1 cellular context compared by ENCODE assay signal in the genomic region with DNA sequence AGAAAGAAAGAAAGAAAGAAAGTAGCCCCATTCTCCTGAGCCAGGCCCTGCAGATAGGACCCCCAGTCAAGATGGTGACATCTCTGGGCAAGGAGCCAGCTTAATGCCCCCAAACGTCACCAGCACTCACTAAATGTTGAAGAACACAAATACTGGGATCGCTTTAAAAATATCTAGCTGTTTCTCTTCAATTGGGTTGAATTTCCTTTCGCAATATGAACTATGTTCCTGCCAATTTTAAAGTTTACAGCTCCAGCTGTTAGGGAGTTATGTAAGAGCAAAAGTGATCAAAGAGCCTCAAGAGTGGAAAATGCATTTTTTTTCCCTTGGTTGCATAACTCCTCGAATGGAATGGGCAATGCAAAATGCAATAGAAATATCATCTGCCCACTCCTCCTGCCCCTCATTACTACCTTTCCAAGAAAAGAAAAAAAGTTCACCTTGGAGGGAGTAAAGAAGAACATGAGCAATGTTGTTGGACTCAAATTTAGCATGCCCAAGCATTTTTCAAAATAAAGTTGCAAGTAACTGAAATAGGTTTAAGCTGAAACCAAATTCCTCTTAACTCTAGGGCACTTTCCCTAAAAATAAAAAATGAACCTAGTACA.
TF ChIP-seq lines count a peak whose summit lies in the region.

No MANE protein-coding gene starts in this region.

TF ChIP-seq in HepG2, 621 proteins besides CTCF, POLR2A, EP300 and RAD21 (continued from another document and continues in another):
- TF ChIP-seq, protein P1, sequence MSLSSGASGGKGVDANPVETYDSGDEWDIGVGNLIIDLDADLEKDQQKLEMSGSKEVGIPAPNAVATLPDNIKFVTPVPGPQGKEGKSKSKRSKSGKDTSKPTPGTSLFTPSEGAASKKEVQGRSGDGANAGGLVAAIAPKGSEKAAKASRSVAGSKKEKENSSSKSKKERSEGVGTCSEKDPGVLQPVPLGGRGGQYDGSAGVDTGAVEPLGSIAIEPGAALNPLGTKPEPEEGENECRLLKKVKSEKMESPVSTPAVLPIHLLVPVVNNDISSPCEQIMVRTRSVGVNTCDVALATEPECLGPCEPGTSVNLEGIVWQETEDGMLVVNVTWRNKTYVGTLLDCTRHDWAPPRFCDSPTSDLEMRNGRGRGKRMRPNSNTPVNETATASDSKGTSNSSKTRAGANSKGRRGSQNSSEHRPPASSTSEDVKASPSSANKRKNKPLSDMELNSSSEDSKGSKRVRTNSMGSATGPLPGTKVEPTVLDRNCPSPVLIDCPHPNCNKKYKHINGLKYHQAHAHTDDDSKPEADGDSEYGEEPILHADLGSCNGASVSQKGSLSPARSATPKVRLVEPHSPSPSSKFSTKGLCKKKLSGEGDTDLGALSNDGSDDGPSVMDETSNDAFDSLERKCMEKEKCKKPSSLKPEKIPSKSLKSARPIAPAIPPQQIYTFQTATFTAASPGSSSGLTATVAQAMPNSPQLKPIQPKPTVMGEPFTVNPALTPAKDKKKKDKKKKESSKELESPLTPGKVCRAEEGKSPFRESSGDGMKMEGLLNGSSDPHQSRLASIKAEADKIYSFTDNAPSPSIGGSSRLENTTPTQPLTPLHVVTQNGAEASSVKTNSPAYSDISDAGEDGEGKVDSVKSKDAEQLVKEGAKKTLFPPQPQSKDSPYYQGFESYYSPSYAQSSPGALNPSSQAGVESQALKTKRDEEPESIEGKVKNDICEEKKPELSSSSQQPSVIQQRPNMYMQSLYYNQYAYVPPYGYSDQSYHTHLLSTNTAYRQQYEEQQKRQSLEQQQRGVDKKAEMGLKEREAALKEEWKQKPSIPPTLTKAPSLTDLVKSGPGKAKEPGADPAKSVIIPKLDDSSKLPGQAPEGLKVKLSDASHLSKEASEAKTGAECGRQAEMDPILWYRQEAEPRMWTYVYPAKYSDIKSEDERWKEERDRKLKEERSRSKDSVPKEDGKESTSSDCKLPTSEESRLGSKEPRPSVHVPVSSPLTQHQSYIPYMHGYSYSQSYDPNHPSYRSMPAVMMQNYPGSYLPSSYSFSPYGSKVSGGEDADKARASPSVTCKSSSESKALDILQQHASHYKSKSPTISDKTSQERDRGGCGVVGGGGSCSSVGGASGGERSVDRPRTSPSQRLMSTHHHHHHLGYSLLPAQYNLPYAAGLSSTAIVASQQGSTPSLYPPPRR (CRISPR knock-in tag; IDR thresholded peaks at IDR 0.05; ENCODE audit: borderline replicate concordance): no peak
- TF ChIP-seq, protein P2, sequence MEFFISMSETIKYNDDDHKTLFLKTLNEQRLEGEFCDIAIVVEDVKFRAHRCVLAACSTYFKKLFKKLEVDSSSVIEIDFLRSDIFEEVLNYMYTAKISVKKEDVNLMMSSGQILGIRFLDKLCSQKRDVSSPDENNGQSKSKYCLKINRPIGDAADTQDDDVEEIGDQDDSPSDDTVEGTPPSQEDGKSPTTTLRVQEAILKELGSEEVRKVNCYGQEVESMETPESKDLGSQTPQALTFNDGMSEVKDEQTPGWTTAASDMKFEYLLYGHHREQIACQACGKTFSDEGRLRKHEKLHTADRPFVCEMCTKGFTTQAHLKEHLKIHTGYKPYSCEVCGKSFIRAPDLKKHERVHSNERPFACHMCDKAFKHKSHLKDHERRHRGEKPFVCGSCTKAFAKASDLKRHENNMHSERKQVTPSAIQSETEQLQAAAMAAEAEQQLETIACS (CRISPR knock-in tag; IDR thresholded peaks at IDR 0.05): no peak
- TF ChIP-seq HNF4G (IDR thresholded peaks at IDR 0.05; ENCODE audit: borderline replicate concordance, low read depth, low read length): peak; percentile 70; the same call in 1 of the 2 replicates
- 0 out of 2 replicates have a peak, but pooled peaks have one; percentile 37 for TF ChIP-seq HNF4G (CRISPR knock-in tag; IDR thresholded peaks at IDR 0.05; ENCODE audit: borderline replicate concordance, low read depth)
- peak; percentile 18; the same call in 1 of the 2 replicates for TF ChIP-seq GMEB1 (CRISPR knock-in tag; IDR thresholded peaks at IDR 0.05; ENCODE audit: borderline replicate concordance)
- no peak for TF ChIP-seq ZNF160 (CRISPR knock-in tag; IDR thresholded peaks at IDR 0.05)
- no peak for TF ChIP-seq MEIS2 (CRISPR knock-in tag; IDR thresholded peaks at IDR 0.05)
- TF ChIP-seq FOXP4 (CRISPR knock-in tag; IDR thresholded peaks at IDR 0.05): peak; percentile 53; the same call in 1 of the 2 replicates
- no peak for TF ChIP-seq SIN3A (IDR thresholded peaks at IDR 0.05; ENCODE audit: borderline replicate concordance, low read depth, low read length)
- TF ChIP-seq ZGPAT (CRISPR knock-in tag; IDR thresholded peaks at IDR 0.05): 0 out of 2 replicates have a peak, but pooled peaks have one; percentile 39
- TF ChIP-seq KAT8 (CRISPR knock-in tag; IDR thresholded peaks at IDR 0.05): 0 out of 2 replicates have a peak, but pooled peaks have one; percentile 47
- TF ChIP-seq PLRG1 (conservative IDR thresholded peaks at IDR 0.05): no peak
- TF ChIP-seq MBD4 (IDR thresholded peaks at IDR 0.05; ENCODE audit: borderline replicate concordance, low read length): no peak
- TF ChIP-seq SCMH1 (CRISPR knock-in tag; IDR thresholded peaks at IDR 0.05; ENCODE audit: borderline replicate concordance): no peak
- TF ChIP-seq, protein P3, sequence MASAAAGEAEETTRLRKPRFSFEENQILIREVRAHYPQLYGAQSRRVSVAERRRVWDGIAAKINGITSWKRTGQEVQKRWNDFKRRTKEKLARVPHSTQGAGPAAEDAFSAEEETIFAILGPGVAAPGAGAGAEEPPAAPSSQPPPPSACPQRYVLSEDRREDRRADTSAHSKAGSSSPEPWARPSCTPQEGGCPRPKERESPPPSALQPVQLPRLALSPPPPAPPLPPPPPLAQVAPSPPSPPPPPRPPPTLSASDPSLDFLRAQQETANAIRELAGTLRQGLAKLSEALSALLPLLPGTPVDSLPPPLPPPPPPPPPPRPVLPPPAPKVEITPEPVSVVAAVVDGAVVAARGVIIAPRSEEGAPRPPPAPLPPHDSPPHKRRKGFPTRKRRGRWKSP (CRISPR knock-in tag; IDR thresholded peaks at IDR 0.05): no peak
- TF ChIP-seq SNAI1 (CRISPR knock-in tag; IDR thresholded peaks at IDR 0.05; ENCODE audit: borderline replicate concordance): no peak
- peak; percentile 30; the same call in 1 of the 2 replicates for TF ChIP-seq SALL1 (CRISPR knock-in tag; IDR thresholded peaks at IDR 0.05)
- TF ChIP-seq ZFP82 (CRISPR knock-in tag; IDR thresholded peaks at IDR 0.05; ENCODE audit: borderline replicate concordance): no peak
- TF ChIP-seq SIX4 (CRISPR knock-in tag; IDR thresholded peaks at IDR 0.05): no peak
- 0 out of 2 replicates have a peak, but pooled peaks have one; percentile 19 for TF ChIP-seq SAP130 (CRISPR knock-in tag; IDR thresholded peaks at IDR 0.05; ENCODE audit: low read depth)
- TF ChIP-seq, protein P4, sequence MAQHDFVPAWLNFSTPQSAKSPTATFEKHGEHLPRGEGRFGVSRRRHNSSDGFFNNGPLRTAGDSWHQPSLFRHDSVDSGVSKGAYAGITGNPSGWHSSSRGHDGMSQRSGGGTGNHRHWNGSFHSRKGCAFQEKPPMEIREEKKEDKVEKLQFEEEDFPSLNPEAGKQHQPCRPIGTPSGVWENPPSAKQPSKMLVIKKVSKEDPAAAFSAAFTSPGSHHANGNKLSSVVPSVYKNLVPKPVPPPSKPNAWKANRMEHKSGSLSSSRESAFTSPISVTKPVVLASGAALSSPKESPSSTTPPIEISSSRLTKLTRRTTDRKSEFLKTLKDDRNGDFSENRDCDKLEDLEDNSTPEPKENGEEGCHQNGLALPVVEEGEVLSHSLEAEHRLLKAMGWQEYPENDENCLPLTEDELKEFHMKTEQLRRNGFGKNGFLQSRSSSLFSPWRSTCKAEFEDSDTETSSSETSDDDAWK (CRISPR knock-in tag; IDR thresholded peaks at IDR 0.05): no peak
- peak; percentile 54; the same call in 1 of the 2 replicates for TF ChIP-seq BCL6 (CRISPR knock-in tag; IDR thresholded peaks at IDR 0.05)
- no peak for TF ChIP-seq THAP8 (CRISPR knock-in tag; IDR thresholded peaks at IDR 0.05; ENCODE audit: borderline replicate concordance)
- TF ChIP-seq ZNF292 (CRISPR knock-in tag; IDR thresholded peaks at IDR 0.05; ENCODE audit: borderline replicate concordance, low read depth): no peak
- peak; percentile 77 for TF ChIP-seq TCF7 (IDR thresholded peaks at IDR 0.05; ENCODE audit: low read depth)
- no peak for TF ChIP-seq SMAD3 (CRISPR knock-in tag; IDR thresholded peaks at IDR 0.05)
- TF ChIP-seq, protein P5, sequence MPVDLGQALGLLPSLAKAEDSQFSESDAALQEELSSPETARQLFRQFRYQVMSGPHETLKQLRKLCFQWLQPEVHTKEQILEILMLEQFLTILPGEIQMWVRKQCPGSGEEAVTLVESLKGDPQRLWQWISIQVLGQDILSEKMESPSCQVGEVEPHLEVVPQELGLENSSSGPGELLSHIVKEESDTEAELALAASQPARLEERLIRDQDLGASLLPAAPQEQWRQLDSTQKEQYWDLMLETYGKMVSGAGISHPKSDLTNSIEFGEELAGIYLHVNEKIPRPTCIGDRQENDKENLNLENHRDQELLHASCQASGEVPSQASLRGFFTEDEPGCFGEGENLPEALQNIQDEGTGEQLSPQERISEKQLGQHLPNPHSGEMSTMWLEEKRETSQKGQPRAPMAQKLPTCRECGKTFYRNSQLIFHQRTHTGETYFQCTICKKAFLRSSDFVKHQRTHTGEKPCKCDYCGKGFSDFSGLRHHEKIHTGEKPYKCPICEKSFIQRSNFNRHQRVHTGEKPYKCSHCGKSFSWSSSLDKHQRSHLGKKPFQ (CRISPR knock-in tag; IDR thresholded peaks at IDR 0.05; ENCODE audit: insufficient replicate concordance): no peak
- no peak for TF ChIP-seq ZBTB20 (CRISPR knock-in tag; IDR thresholded peaks at IDR 0.05; ENCODE audit: borderline replicate concordance, low read depth)
- TF ChIP-seq KDM3A (CRISPR knock-in tag; IDR thresholded peaks at IDR 0.05; ENCODE audit: low read depth): peak; percentile 44; the same call in 1 of the 2 replicates
- no peak for TF ChIP-seq ZNF496 (CRISPR knock-in tag; IDR thresholded peaks at IDR 0.05; ENCODE audit: insufficient replicate concordance)
- no peak for TF ChIP-seq ZNF768 (CRISPR knock-in tag; IDR thresholded peaks at IDR 0.05)
- peak in 1 of 2 experiments; percentile 52; a peak in 1 of 4 replicates for TF ChIP-seq KLF16 (CRISPR knock-in tag; IDR thresholded peaks at IDR 0.05)
- no peak for TF ChIP-seq ZNF205 (CRISPR knock-in tag; IDR thresholded peaks at IDR 0.05)
- TF ChIP-seq FOXK1 (CRISPR knock-in tag; IDR thresholded peaks at IDR 0.05; ENCODE audit: borderline replicate concordance, low read depth): peak; percentile 65; the same call in 1 of the 2 replicates
- TF ChIP-seq, protein P6, sequence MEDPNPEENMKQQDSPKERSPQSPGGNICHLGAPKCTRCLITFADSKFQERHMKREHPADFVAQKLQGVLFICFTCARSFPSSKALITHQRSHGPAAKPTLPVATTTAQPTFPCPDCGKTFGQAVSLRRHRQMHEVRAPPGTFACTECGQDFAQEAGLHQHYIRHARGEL (CRISPR knock-in tag; IDR thresholded peaks at IDR 0.05): no peak
- TF ChIP-seq SAFB2 (CRISPR knock-in tag; IDR thresholded peaks at IDR 0.05; ENCODE audit: borderline replicate concordance, low read depth): no peak
- TF ChIP-seq HOXD1 (CRISPR knock-in tag; IDR thresholded peaks at IDR 0.05): no peak
- TF ChIP-seq ZNF331 (CRISPR knock-in tag; IDR thresholded peaks at IDR 0.05): peak; percentile 66; the same call in 1 of the 2 replicates
- no peak for TF ChIP-seq FOXP1 (IDR thresholded peaks at IDR 0.05)
- peak; percentile 44; the same call in 1 of the 2 replicates for TF ChIP-seq FOXP1 (CRISPR knock-in tag; IDR thresholded peaks at IDR 0.05)
- no peak for TF ChIP-seq ZNF616 (CRISPR knock-in tag; IDR thresholded peaks at IDR 0.05; ENCODE audit: low read depth)
